ENCODE assay signal across 8 cellular contexts in genomic region chrX:1323315-1323714, GRCh38. TPM values are rescaled to one million over a fixed set of nuclear protein-coding genes. Genes with fewer than 3 reads are reported as not detected.
DNase-seq lines count a peak whose midpoint lies in the region; ATAC-seq, FAIRE-seq and TF ChIP-seq lines count a peak whose summit lies in the region.

No MANE protein-coding gene starts in this region.

- intact Hi-C loops in left lung (cut with DNase I) = no loop called here

- H3K9me3 ChIP-seq in RWPE2 (ENCODE audit: severe bottlenecking) (peaks cover 5% of the 10 kb centered on the region), left lung (no peaks in the 10 kb centered on the region)

- ATAC-seq in GM18861 (IDR thresholded peaks at IDR 0.05; ENCODE audit: unreplicated experiment) (peak; percentile 82), HG03354 (IDR thresholded peaks at IDR 0.05; ENCODE audit: poor library complexity, severe bottlenecking, unreplicated experiment) (peak; percentile 74), RWPE2 (ENCODE audit: low read depth) (peak; percentile 36; the same call in 2 of the 3 replicates), left lung (peak; percentile 76)
- ATAC-seq in stimulated activated naive CD8-positive, alpha-beta T cell treated with anti-CD3 and anti-CD28 coated beads, Interleukin-15, amount 100 ng/mL, for 72 hours = peak; percentile 85

- H3K4me3 ChIP-seq in RWPE2 (ENCODE audit: severe bottlenecking) = no peak overlapping the region
- H3K4me3 ChIP-seq in left lung = no peak overlapping the region

- peak; percentile 31 for DNase-seq in Ammon's horn (ENCODE audit: low spot score)
- no peak for DNase-seq in RWPE2 (ENCODE audit: low spot score)
- DNase-seq in activated naive CD4-positive, alpha-beta T cell treated with Interleukin-2 at 50 U/mL for 16 hours = peak; percentile 56
- DNase-seq in left lung = peak; percentile 65 to 76
- DNase-seq in stimulated activated naive CD8-positive, alpha-beta T cell treated with anti-CD3 and anti-CD28 coated beads, Interleukin-15, amount 100 ng/mL, for 72 hours = peak; percentile 58 to 83
- no peak for DNase-seq in H54 (ENCODE audit: insufficient read length, low spot score)

- TF ChIP-seq CTCF in RWPE2 (IDR thresholded peaks at IDR 0.05; ENCODE audit: poor library complexity, severe bottlenecking) (peak; percentile 45), left lung (IDR thresholded peaks at IDR 0.05) (peak; percentile 19 to 40)

- H3K27me3 ChIP-seq in RWPE2 (ENCODE audit: insufficient read depth, poor library complexity, severe bottlenecking) (no peaks in the 10 kb centered on the region), left lung (no peaks in the 10 kb centered on the region)

- H3K4me1 Mint-ChIP-seq in stimulated activated naive CD8-positive, alpha-beta T cell treated with anti-CD3 and anti-CD28 coated beads, Interleukin-15, amount 100 ng/mL, for 72 hours = peaks cover 28% of the 10 kb centered on the region

- peaks cover 35% of the 10 kb centered on the region for H3K27me3 Mint-ChIP-seq in stimulated activated naive CD8-positive, alpha-beta T cell treated with anti-CD3 and anti-CD28 coated beads, Interleukin-15, amount 100 ng/mL, for 72 hours

- H3K4me3 Mint-ChIP-seq in stimulated activated naive CD8-positive, alpha-beta T cell treated with anti-CD3 and anti-CD28 coated beads, Interleukin-15, amount 100 ng/mL, for 72 hours = peak overlapping the region in 1 of 2 donors; percentile 3

- H3K4me1 ChIP-seq in RWPE2 (ENCODE audit: insufficient read depth, poor library complexity, severe bottlenecking) (no peaks in the 10 kb centered on the region), left lung (peaks cover 0 to 39% of the 10 kb centered on the region in 2 donors)

- TF ChIP-seq POLR2A in H54 (IDR thresholded peaks at IDR 0.05; ENCODE audit: low read depth, low read length) = no peak

- no peak for FAIRE-seq in H54 (lab: Jason Lieb, UNC)

- no peaks in the 10 kb centered on the region for H3K9me3 Mint-ChIP-seq in stimulated activated naive CD8-positive, alpha-beta T cell treated with anti-CD3 and anti-CD28 coated beads, Interleukin-15, amount 100 ng/mL, for 72 hours

- H3K36me3 ChIP-seq in RWPE2 (ENCODE audit: low read depth) (no peaks in the 10 kb centered on the region), left lung (no peaks in the 10 kb centered on the region)

- no peak overlapping the region for H3K27ac Mint-ChIP-seq in stimulated activated naive CD8-positive, alpha-beta T cell treated with anti-CD3 and anti-CD28 coated beads, Interleukin-15, amount 100 ng/mL, for 72 hours

- H3K27ac ChIP-seq in RWPE2 (ENCODE audit: poor library complexity, severe bottlenecking) (no peak overlapping the region), left lung (no peak overlapping the region)

RNA-seq across cellular contexts. Expression of gene IL3RA, which starts 13.3 kb away (rescaled TPM):
- 10 to 100 TPM; 13.9 to 24.4 TPM for total RNA-seq in left lung

RNA-seq across cellular contexts. Expression of gene CSF2RA, which starts 54.7 kb away (rescaled TPM):
- total RNA-seq in left lung = 10 to 100 TPM; 13.5 to 47.6 TPM

Comparison
In these comparisons a context has a peak if more than half of its experiments do, and no peak if none do; other contexts are left out.
1. DNase-seq: peak in Ammon's horn (single experiment), activated naive CD4-positive, alpha-beta T cell treated with Interleukin-2 at 50 U/mL for 16 hours (single experiment), left lung (2 of 2) and stimulated activated naive CD8-positive, alpha-beta T cell treated with anti-CD3 and anti-CD28 coated beads, Interleukin-15, amount 100 ng/mL, for 72 hours (2 of 2); none in RWPE2 (single experiment) and H54 (single experiment).
2. Peak in every context shown above with its lines, with median percentiles within 50 percentile points of each other: ATAC-seq.